14 cellular contexts compared by ENCODE assay signal in the genomic region with DNA sequence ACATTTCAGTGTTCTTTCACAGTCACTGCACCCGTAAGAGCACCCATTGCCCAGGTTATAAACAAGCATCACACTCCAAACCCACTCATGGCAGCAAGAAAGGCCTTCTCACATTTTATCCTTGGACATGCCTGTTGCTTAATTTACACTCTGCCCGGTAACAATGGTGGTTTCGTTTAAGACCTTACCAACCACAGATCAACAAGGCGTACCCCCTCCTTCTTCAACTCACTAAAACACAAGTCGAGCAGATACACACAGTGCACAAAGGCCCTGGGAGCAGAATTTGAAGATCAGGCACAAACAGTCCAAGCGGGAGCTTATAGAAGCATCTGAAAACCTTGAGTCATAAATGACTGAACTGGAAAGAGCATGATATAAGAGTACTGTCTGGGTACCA.
DNase-seq lines count a peak whose midpoint lies in the region; TF ChIP-seq lines count a peak whose summit lies in the region.
"Had no signal": no experiment of that assay in that cellular context is flagged by ENCODE, and none has a peak within 500 bp of the region (broad histone marks: within the 10 kb centered on the region; RNA-seq: fewer than 3 reads in every experiment).

No MANE protein-coding gene starts in this region.

- H3K4me2 ChIP-seq in mammary epithelial cell (ENCODE audit: insufficient read depth, low read depth, low read length), result no peak overlapping the region

- no TSS peak for BruUV-seq in mammary epithelial cell (replicated peaks; lab: Mats Ljungman, UMichigan)

- H3K36me3 ChIP-seq in mammary epithelial cell (ENCODE audit: insufficient read depth, low read length) (no peaks in the 10 kb centered on the region), breast epithelium (no peaks in the 10 kb centered on the region), ovary (no peaks in the 10 kb centered on the region)
- H3K36me3 ChIP-seq: BE2C had no signal

- H3K9ac ChIP-seq in mammary epithelial cell (ENCODE audit: insufficient read depth, low read length), result no peak overlapping the region

- H3K4me1 ChIP-seq in mammary epithelial cell (ENCODE audit: insufficient read depth, low read length) (no peaks in the 10 kb centered on the region), breast epithelium (no peaks in the 10 kb centered on the region), ovary (ENCODE audit: insufficient read depth) (no peaks in the 10 kb centered on the region)
- H3K4me1 ChIP-seq: BE2C had no signal

- no peak for TF ChIP-seq CTCF in mammary epithelial cell (conservative IDR thresholded peaks at IDR 0.05 in 1 of 2, IDR thresholded peaks at IDR 0.05 in 1 of 2; ENCODE audit: extremely low read depth in 1 of 2, insufficient read depth in 1 of 2, low read depth in 1 of 2, low read length in 2 of 2)
- no peak for TF ChIP-seq CTCF in breast epithelium (IDR thresholded peaks at IDR 0.05)
- TF ChIP-seq CTCF in ovary (IDR thresholded peaks at IDR 0.05), result no peak

- intact Hi-C loops in mammary epithelial cell (cut with micrococcal nuclease), result no loop called here
- intact Hi-C loops in breast epithelium (cut with DNase I; ENCODE audit: low total_unique reads), result no loop called here
- intact Hi-C loops in ovary (cut with DNase I), result no loop called here

- WGBS in mammary epithelial cell (ENCODE audit: low coverage, missing lambda C conversion rate), result 42% methylated on average over 5 of the region's 6 CpGs
- WGBS in ovary, 3 donors, result 71 to 77% (median 72%) methylated on average over 6 of the region's 6 CpGs

- H3K79me2 ChIP-seq in mammary epithelial cell (ENCODE audit: insufficient read depth, low read length), result no peaks in the 10 kb centered on the region

- dilution Hi-C loops in mammary epithelial cell (cut with HindIII; ENCODE audit: low sequenced_read_pairs), result no loop called here

- CTCF ChIA-PET in mammary epithelial cell (lab: Charles Lee; ENCODE audit: low non-redundant PET), result interaction anchor here (1.2 kb wide), 1 partner anchor 90 kb away, joined by 9 read pairs; no protein-coding TSS in a partner anchor

- H3K4me3 ChIP-seq in mammary epithelial cell (replicated peaks in 1 of 3; ENCODE audit: insufficient read depth in 1 of 3, low read depth in 2 of 3, low read length in 3 of 3) (no peak overlapping the region), breast epithelium (no peak overlapping the region), ovary (no peak overlapping the region)

- no peak overlapping the region for H3K27ac ChIP-seq in mammary epithelial cell (ENCODE audit: insufficient read depth, low read depth, low read length)
- H3K27ac ChIP-seq in breast epithelium, result no peak overlapping the region
- no peak overlapping the region for H3K27ac ChIP-seq in ovary
- H3K27ac ChIP-seq: C4-2B had no signal

- DNase-seq in mammary epithelial cell (no peak), breast epithelium (ENCODE audit: low spot score in 2 of 2) (no peak), NCI-H187 treated with DMSO at 0.1 percent for 48 hours (lab: John Stamatoyannopoulos, UW) (peak; percentile 66), SK-MEL-5 (ENCODE audit: low read depth, low spot score) (peak; percentile 55), anterior cingulate cortex (lab: John Stamatoyannopoulos, UW) (no peak), ovary (no peak)
- no peak for DNase-seq in stimulated activated CD4-positive, alpha-beta T cell treated with anti-CD3 and anti-CD28 coated beads, Interleukin-4, amount 100 ng/mL, for 4 hours
- DNase-seq: BE2C; CD4-positive, alpha-beta memory T cell; DND-41; GDM1; HCEC 1CT; HFFc6 had no signal

- H3K9me3 ChIP-seq in mammary epithelial cell (replicated peaks; ENCODE audit: insufficient read depth, low read length) (no peaks in the 10 kb centered on the region), breast epithelium (no peaks in the 10 kb centered on the region), ovary (no peaks in the 10 kb centered on the region)
- H3K9me3 ChIP-seq: BE2C had no signal

- peak overlapping the region; percentile 62 for H2AFZ ChIP-seq in mammary epithelial cell (ENCODE audit: low read depth, low read length)

- TF ChIP-seq EP300 in ovary (IDR thresholded peaks at IDR 0.05), result no peak

- H3K27me3 ChIP-seq in mammary epithelial cell (ENCODE audit: insufficient read depth, low read length), result no peaks in the 10 kb centered on the region
- no peaks in the 10 kb centered on the region for H3K27me3 ChIP-seq in breast epithelium
- H3K27me3 ChIP-seq in ovary, result no peaks in the 10 kb centered on the region
- H3K27me3 ChIP-seq: BE2C had no signal

- in situ Hi-C loops in mammary epithelial cell (cut with MboI; ENCODE audit: low sequenced_read_pairs in 2 of 2) (loop anchor here (5.0 to 10.0 kb wide), 3 partner anchors 88 to 153 kb away; no protein-coding TSS in a partner anchor), SK-MEL-5 (cut with HindIII; ENCODE audit: low pct_unique_long_range_greater_than_20kb, low sequenced_read_pairs) (no loop called here)

- no peak for TF ChIP-seq POLR2A in breast epithelium (IDR thresholded peaks at IDR 0.05)
- no peak for TF ChIP-seq POLR2A in ovary (IDR thresholded peaks at IDR 0.05)

- H4K20me1 ChIP-seq in mammary epithelial cell (ENCODE audit: insufficient read depth, low read length), result no peaks in the 10 kb centered on the region

Comparison
In these comparisons a context has a peak if more than half of its experiments do, and no peak if none do; other contexts are left out.
1. DNase-seq: peak in NCI-H187 treated with DMSO at 0.1 percent for 48 hours (single experiment) and SK-MEL-5 (single experiment); none in mammary epithelial cell (single experiment), breast epithelium (0 of 2), anterior cingulate cortex (0 of 58), stimulated activated CD4-positive, alpha-beta T cell treated with anti-CD3 and anti-CD28 coated beads, Interleukin-4, amount 100 ng/mL, for 4 hours (0 of 2) and ovary (0 of 5).